In the genomic region with DNA sequence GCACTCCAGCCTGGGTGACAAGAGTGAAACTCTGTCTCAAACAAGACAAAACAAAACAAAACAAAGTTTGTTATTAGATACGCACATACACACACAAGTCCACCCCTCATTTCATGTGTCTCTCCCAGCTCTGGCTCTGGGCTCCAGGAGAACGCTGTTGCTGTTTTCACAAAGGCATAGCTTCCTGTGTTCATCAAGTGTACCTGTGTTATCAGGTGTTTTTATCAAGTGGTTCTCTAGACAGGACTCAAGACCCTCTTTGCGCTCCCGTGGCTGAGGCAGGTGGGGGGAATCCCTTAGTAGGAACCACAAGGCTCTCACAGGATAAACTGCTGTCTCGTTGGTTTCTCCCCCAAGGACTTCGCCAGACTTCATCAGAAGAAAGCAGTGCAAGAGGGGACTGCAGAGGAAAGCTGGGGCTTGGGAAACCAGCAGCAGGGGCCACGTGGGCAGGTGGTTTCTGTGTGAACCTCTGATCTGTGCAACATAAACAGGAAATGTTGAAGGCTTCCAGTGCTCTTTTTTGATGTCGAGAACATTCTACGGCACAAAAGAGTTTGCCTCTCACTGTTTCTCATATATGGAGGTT, we compare ENCODE assay signal across 9 cellular contexts.
DNase-seq lines count a peak whose midpoint lies in the region; ATAC-seq and TF ChIP-seq lines count a peak whose summit lies in the region.
"Had no signal": no experiment of that assay in that cellular context is flagged by ENCODE, and none has a peak within 500 bp of the region (broad histone marks: within the 10 kb centered on the region; RNA-seq: fewer than 3 reads in every experiment).

No MANE protein-coding gene starts in this region.

- H3K9me3 ChIP-seq in Loucy (ENCODE audit: insufficient read depth, low read depth, low read length): no peaks in the 10 kb centered on the region

- H3K4me3 ChIP-seq in Loucy (ENCODE audit: low read length, poor library complexity, severe bottlenecking): peak overlapping the region; percentile 58

- no peak for TF ChIP-seq CTCF in Loucy (conservative IDR thresholded peaks at IDR 0.05; ENCODE audit: low read length)

- H3F3A ChIP-seq in Loucy (ENCODE audit: low read depth): 0 out of 2 replicates have a peak, but pooled peaks cover 4% of the 10 kb centered on the region

- H3K79me2 ChIP-seq in Loucy (ENCODE audit: insufficient read depth, low read length): no peaks in the 10 kb centered on the region

- H3K36me3 ChIP-seq in Loucy (ENCODE audit: insufficient read depth, low read length): no peaks in the 10 kb centered on the region

- H3K4me1 ChIP-seq in Loucy (ENCODE audit: insufficient read depth, low read length, poor library complexity, severe bottlenecking): peaks cover 44% of the 10 kb centered on the region

- peak; percentile 45 for DNase-seq in activated gamma-delta T cell (lab: John Stamatoyannopoulos, UW)
- peak; percentile 52 for DNase-seq in stimulated activated CD4-positive, alpha-beta T cell treated with anti-CD3 and anti-CD28 coated beads, Interleukin-12 subunit alpha, Interleukin-12 subunit beta, amount 100 ng/mL, for 4 hours
- no peak for DNase-seq in AG20443 (ENCODE audit: low spot score)
- no peak for DNase-seq in NCI-H146 treated with DMSO at 0.1 percent for 48 hours (lab: John Stamatoyannopoulos, UW; ENCODE audit: unreplicated experiment)
- DNase-seq in COLO668 (lab: John Stamatoyannopoulos, UW; ENCODE audit: unreplicated experiment): no peak
- DNase-seq in OCI-M2 (lab: John Stamatoyannopoulos, UW; ENCODE audit: unreplicated experiment): no peak
- DNase-seq: IMR-90 had no signal

- no peaks in the 10 kb centered on the region for H3K9me2 ChIP-seq in Loucy (replicated peaks; ENCODE audit: low read depth, low read length)

- no peaks in the 10 kb centered on the region for H3K27me3 ChIP-seq in Loucy (ENCODE audit: insufficient read depth, low read length, poor library complexity, severe bottlenecking)

- ATAC-seq in GM19467 (IDR thresholded peaks at IDR 0.05; ENCODE audit: unreplicated experiment): peak; percentile 57

- peak overlapping the region; percentile 38 for H2AFZ ChIP-seq in Loucy (ENCODE audit: low read length)

- no peaks in the 10 kb centered on the region for H4K20me1 ChIP-seq in Loucy (ENCODE audit: insufficient read depth, low read length, poor library complexity, severe bottlenecking)

- H3K4me2 ChIP-seq in Loucy (ENCODE audit: low read depth, low read length, poor library complexity, severe bottlenecking): peak overlapping the region; percentile 82

- H3K9ac ChIP-seq in Loucy (ENCODE audit: low read depth, low read length, poor library complexity, severe bottlenecking): peak overlapping the region; percentile 24

Comparison
In these comparisons a context has a peak if more than half of its experiments do, and no peak if none do; other contexts are left out.
1. DNase-seq: peak in activated gamma-delta T cell (single experiment) and stimulated activated CD4-positive, alpha-beta T cell treated with anti-CD3 and anti-CD28 coated beads, Interleukin-12 subunit alpha, Interleukin-12 subunit beta, amount 100 ng/mL, for 4 hours (single experiment); none in AG20443 (single experiment), NCI-H146 treated with DMSO at 0.1 percent for 48 hours (single experiment), COLO668 (single experiment) and OCI-M2 (single experiment).